1 cellular context compared by ENCODE assay signal in the genomic region with DNA sequence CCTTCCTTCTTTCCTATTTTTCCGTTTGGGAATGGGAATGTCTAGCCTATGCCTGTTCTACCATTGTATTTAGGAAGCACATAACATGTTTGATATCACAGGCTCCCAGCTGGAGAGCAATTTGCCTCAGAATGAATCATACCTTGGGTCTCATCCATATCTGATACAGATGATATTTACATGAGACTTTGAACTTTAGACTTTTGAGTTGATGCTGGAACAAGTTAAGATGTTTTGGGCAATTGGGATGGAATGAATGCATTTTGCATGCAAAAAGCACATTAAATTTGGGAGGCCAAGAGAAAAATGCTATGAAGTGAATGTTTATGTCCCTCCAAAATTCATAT.
TF ChIP-seq lines count a peak whose summit lies in the region.

No MANE protein-coding gene starts in this region.

TF ChIP-seq in K562, 482 proteins besides CTCF, POLR2A, EP300 and RAD21 (continued from another document):
- TF ChIP-seq SMAD2 (IDR thresholded peaks at IDR 0.05; ENCODE audit: low read depth, low read length): no peak
- peak; percentile 37; the same call in 1 of the 2 replicates for TF ChIP-seq CBFA2T3 (IDR thresholded peaks at IDR 0.05)
- no peak for TF ChIP-seq GATA2 (CRISPR knock-in tag; IDR thresholded peaks at IDR 0.05)
- TF ChIP-seq ZNF696 (CRISPR knock-in tag; conservative IDR thresholded peaks at IDR 0.05): no peak
- no peak for TF ChIP-seq SMARCB1 (IDR thresholded peaks at IDR 0.05; ENCODE audit: insufficient read length, low read depth)
- TF ChIP-seq, protein P1, sequence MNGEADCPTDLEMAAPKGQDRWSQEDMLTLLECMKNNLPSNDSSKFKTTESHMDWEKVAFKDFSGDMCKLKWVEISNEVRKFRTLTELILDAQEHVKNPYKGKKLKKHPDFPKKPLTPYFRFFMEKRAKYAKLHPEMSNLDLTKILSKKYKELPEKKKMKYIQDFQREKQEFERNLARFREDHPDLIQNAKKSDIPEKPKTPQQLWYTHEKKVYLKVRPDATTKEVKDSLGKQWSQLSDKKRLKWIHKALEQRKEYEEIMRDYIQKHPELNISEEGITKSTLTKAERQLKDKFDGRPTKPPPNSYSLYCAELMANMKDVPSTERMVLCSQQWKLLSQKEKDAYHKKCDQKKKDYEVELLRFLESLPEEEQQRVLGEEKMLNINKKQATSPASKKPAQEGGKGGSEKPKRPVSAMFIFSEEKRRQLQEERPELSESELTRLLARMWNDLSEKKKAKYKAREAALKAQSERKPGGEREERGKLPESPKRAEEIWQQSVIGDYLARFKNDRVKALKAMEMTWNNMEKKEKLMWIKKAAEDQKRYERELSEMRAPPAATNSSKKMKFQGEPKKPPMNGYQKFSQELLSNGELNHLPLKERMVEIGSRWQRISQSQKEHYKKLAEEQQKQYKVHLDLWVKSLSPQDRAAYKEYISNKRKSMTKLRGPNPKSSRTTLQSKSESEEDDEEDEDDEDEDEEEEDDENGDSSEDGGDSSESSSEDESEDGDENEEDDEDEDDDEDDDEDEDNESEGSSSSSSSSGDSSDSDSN (IDR thresholded peaks at IDR 0.05; ENCODE audit: borderline replicate concordance in 1 of 2, low read depth in 2 of 2, low read length in 2 of 2): no peak
- no peak for TF ChIP-seq PHTF2 (CRISPR knock-in tag; IDR thresholded peaks at IDR 0.05)
- TF ChIP-seq COPS2 (conservative IDR thresholded peaks at IDR 0.05): no peak
- no peak for TF ChIP-seq ZNF644 (tag; IDR thresholded peaks at IDR 0.05; ENCODE audit: low read depth)
- no peak for TF ChIP-seq KDM4B (IDR thresholded peaks at IDR 0.05; ENCODE audit: borderline replicate concordance in 2 of 2, low read depth in 1 of 2)
- TF ChIP-seq ZNF212 (CRISPR knock-in tag; IDR thresholded peaks at IDR 0.05): no peak
- no peak for TF ChIP-seq ZFP91 (CRISPR knock-in tag; IDR thresholded peaks at IDR 0.05)
- no peak for TF ChIP-seq FIP1L1 (IDR thresholded peaks at IDR 0.05; ENCODE audit: low read depth, low read length, poor library complexity, severe bottlenecking)
- peak; percentile 93 for TF ChIP-seq FOSL1 (tag; conservative IDR thresholded peaks at IDR 0.05)
- TF ChIP-seq NR2C1 (IDR thresholded peaks at IDR 0.05): no peak
- TF ChIP-seq NR2C1 (tag; IDR thresholded peaks at IDR 0.05): peak; percentile 19; the same call in 1 of the 2 replicates
- TF ChIP-seq MNT (conservative IDR thresholded peaks at IDR 0.05): no peak
- TF ChIP-seq RB1 (IDR thresholded peaks at IDR 0.05; ENCODE audit: low read depth): no peak
- no peak for TF ChIP-seq CREB1 (IDR thresholded peaks at IDR 0.05)
- TF ChIP-seq CREB1 (CRISPR knock-in tag; IDR thresholded peaks at IDR 0.05): no peak
- no peak for TF ChIP-seq FOXP1 (CRISPR knock-in tag; IDR thresholded peaks at IDR 0.05)
- no peak for TF ChIP-seq BDP1 (IDR thresholded peaks at IDR 0.05; ENCODE audit: insufficient read depth, insufficient read length)
- no peak for TF ChIP-seq SAP30 (IDR thresholded peaks at IDR 0.05; ENCODE audit: borderline replicate concordance, insufficient read depth, low read depth, low read length, poor library complexity, severe bottlenecking)
- TF ChIP-seq PHF8 (IDR thresholded peaks at IDR 0.05; ENCODE audit: borderline replicate concordance, low read length): no peak
- TF ChIP-seq NCOA1 (IDR thresholded peaks at IDR 0.05; ENCODE audit: low read depth): no peak
- TF ChIP-seq CBFB (CRISPR knock-in tag; IDR thresholded peaks at IDR 0.05): no peak
- no peak for TF ChIP-seq MBD1 (CRISPR knock-in tag; IDR thresholded peaks at IDR 0.05)
- no peak for TF ChIP-seq BACH1 (tag; IDR thresholded peaks at IDR 0.05)
- TF ChIP-seq, protein P2, sequence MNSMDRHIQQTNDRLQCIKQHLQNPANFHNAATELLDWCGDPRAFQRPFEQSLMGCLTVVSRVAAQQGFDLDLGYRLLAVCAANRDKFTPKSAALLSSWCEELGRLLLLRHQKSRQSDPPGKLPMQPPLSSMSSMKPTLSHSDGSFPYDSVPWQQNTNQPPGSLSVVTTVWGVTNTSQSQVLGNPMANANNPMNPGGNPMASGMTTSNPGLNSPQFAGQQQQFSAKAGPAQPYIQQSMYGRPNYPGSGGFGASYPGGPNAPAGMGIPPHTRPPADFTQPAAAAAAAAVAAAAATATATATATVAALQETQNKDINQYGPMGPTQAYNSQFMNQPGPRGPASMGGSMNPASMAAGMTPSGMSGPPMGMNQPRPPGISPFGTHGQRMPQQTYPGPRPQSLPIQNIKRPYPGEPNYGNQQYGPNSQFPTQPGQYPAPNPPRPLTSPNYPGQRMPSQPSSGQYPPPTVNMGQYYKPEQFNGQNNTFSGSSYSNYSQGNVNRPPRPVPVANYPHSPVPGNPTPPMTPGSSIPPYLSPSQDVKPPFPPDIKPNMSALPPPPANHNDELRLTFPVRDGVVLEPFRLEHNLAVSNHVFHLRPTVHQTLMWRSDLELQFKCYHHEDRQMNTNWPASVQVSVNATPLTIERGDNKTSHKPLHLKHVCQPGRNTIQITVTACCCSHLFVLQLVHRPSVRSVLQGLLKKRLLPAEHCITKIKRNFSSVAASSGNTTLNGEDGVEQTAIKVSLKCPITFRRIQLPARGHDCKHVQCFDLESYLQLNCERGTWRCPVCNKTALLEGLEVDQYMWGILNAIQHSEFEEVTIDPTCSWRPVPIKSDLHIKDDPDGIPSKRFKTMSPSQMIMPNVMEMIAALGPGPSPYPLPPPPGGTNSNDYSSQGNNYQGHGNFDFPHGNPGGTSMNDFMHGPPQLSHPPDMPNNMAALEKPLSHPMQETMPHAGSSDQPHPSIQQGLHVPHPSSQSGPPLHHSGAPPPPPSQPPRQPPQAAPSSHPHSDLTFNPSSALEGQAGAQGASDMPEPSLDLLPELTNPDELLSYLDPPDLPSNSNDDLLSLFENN (IDR thresholded peaks at IDR 0.05; ENCODE audit: low read depth in 2 of 2, low read length in 2 of 2): no peak
- TF ChIP-seq SRF (CRISPR knock-in tag; IDR thresholded peaks at IDR 0.05): no peak
- TF ChIP-seq YY1 (IDR thresholded peaks at IDR 0.05; ENCODE audit: borderline replicate concordance in 1 of 3, control insufficient read depth in 1 of 3, extremely low read depth in 1 of 3, insufficient read depth in 3 of 3, insufficient read length in 1 of 3, insufficient replicate concordance in 2 of 3, low read depth in 1 of 3, low read length in 2 of 3): no peak
- no peak for TF ChIP-seq LEF1 (IDR thresholded peaks at IDR 0.05)
- TF ChIP-seq JUND (IDR thresholded peaks at IDR 0.05; ENCODE audit: borderline replicate concordance, low read depth, low read length): peak; percentile 72; the same call in 1 of the 2 replicates
- peak; percentile 62; the same call in 2 of the 3 replicates for TF ChIP-seq JUND (tag; IDR thresholded peaks at IDR 0.05; ENCODE audit: borderline replicate concordance, low read depth, low read length)
- TF ChIP-seq ZNF253 (CRISPR knock-in tag; conservative IDR thresholded peaks at IDR 0.05): no peak
- no peak for TF ChIP-seq POLR3A (IDR thresholded peaks at IDR 0.05; ENCODE audit: borderline replicate concordance, extremely low read depth, insufficient read depth, insufficient read length)
- no peak for TF ChIP-seq CBX1 (IDR thresholded peaks at IDR 0.05; ENCODE audit: low read depth)
- no peak for TF ChIP-seq ZBTB1 (CRISPR knock-in tag; IDR thresholded peaks at IDR 0.05; ENCODE audit: borderline replicate concordance, low read depth)
- TF ChIP-seq KLF1 (tag; IDR thresholded peaks at IDR 0.05): no peak
- TF ChIP-seq TCF3 (CRISPR knock-in tag; IDR thresholded peaks at IDR 0.05): no peak; the same call in 1 of the 2 replicates
- no peak for TF ChIP-seq KLF10 (CRISPR knock-in tag; IDR thresholded peaks at IDR 0.05)
- no peak for TF ChIP-seq BRF1 (IDR thresholded peaks at IDR 0.05; ENCODE audit: borderline replicate concordance, extremely low read depth, insufficient read length)
- TF ChIP-seq, protein P3, sequence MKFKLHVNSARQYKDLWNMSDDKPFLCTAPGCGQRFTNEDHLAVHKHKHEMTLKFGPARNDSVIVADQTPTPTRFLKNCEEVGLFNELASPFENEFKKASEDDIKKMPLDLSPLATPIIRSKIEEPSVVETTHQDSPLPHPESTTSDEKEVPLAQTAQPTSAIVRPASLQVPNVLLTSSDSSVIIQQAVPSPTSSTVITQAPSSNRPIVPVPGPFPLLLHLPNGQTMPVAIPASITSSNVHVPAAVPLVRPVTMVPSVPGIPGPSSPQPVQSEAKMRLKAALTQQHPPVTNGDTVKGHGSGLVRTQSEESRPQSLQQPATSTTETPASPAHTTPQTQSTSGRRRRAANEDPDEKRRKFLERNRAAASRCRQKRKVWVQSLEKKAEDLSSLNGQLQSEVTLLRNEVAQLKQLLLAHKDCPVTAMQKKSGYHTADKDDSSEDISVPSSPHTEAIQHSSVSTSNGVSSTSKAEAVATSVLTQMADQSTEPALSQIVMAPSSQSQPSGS (CRISPR knock-in tag; IDR thresholded peaks at IDR 0.05): no peak
- TF ChIP-seq SIN3B (IDR thresholded peaks at IDR 0.05; ENCODE audit: low read depth): no peak
